Comparison of ENCODE assay signal across 17 cellular contexts in genomic region chr1:164678289-164678688, GRCh38.
"Had no signal": no experiment of that assay in that cellular context is flagged by ENCODE, and none has a peak within 500 bp of the region (broad histone marks: within the 10 kb centered on the region; RNA-seq: fewer than 3 reads in every experiment).

No MANE protein-coding gene starts in this region.

- H3K9me3 ChIP-seq: adrenal gland, gastrocnemius medialis, neutrophil, ovary, suprapubic skin, transverse colon had no signal

- ATAC-seq: activated T-helper 17 cell treated with anti-CD3 and anti-CD28 coated beads, Interleukin-2, amount 50 U/mL, for 72 hours; gastrocnemius medialis; right cardiac atrium; stimulated activated effector memory CD8-positive, alpha-beta T cell treated with anti-CD3 and anti-CD28 coated beads, Interleukin-12 subunit alpha, Interleukin-12 subunit beta, amount 100 ng/mL, for 72 hours; stimulated activated naive CD8-positive, alpha-beta T cell treated with anti-CD3 and anti-CD28 coated beads, Interleukin-15, amount 100 ng/mL, for 72 hours had no signal

- H3K27ac ChIP-seq: neutrophil, ovary, suprapubic skin, transverse colon had no signal

- H3K4me3 ChIP-seq: adrenal gland, gastrocnemius medialis, ovary, suprapubic skin, transverse colon had no signal

- H3K27me3 ChIP-seq: adrenal gland, gastrocnemius medialis, neutrophil, ovary, suprapubic skin, transverse colon had no signal

- DNase-seq: activated CD4-positive, alpha-beta T cell treated with anti-CD3 and anti-CD28 coated beads for 1 hour; activated CD4-positive, alpha-beta T cell treated with anti-CD3 and anti-CD28 coated beads, Interleukin-2, amount 50 U/mL, for 1 hour; activated T-cell treated with anti-CD3 and anti-CD28 coated beads, Interleukin-2, amount 50 U/mL, for 1 hour; adrenal gland; effector CD8-positive, alpha-beta T cell; erythroblast; gastrocnemius medialis; ovary; right cardiac atrium; stimulated activated CD4-positive, alpha-beta T cell treated with anti-CD3 and anti-CD28 coated beads, Interleukin-12 subunit alpha, Interleukin-12 subunit beta, amount 100 ng/mL, for 4 hours; stimulated activated naive CD8-positive, alpha-beta T cell treated with anti-CD3 and anti-CD28 coated beads, Interleukin-15, amount 100 ng/mL, for 72 hours; T-helper 1 cell; transverse colon had no signal

- H3K36me3 ChIP-seq: adrenal gland, gastrocnemius medialis, neutrophil, ovary, suprapubic skin, transverse colon had no signal
